In genomic region chr1:237507005-237507404, GRCh38 we compare ENCODE assay signal across 12 cellular contexts.
A peak's percentile ranks its signal among the peaks of the same experiment; 100 is the strongest.
DNase-seq lines count a peak whose midpoint lies in the region; ATAC-seq, FAIRE-seq and TF ChIP-seq lines count a peak whose summit lies in the region.
"Had no signal": no experiment of that assay in that cellular context is flagged by ENCODE, and none has a peak within 500 bp of the region (broad histone marks: within the 10 kb centered on the region; RNA-seq: fewer than 3 reads in every experiment).

No MANE protein-coding gene starts in this region.

- ATAC-seq in GM19395 (IDR thresholded peaks at IDR 0.05; ENCODE audit: unreplicated experiment) (peak; percentile 97), HG02870 (IDR thresholded peaks at IDR 0.05; ENCODE audit: unreplicated experiment) (peak; percentile 94), HG03565 (IDR thresholded peaks at IDR 0.05; ENCODE audit: unreplicated experiment) (peak; percentile 98)

- TF ChIP-seq POLR2A in erythroblast (IDR thresholded peaks at IDR 0.05; ENCODE audit: low read length) = no peak

- DNase-seq in GM18507 (ENCODE audit: extremely low spot score, insufficient read length, low read depth) (peak; percentile 4), erythroblast (lab: John Stamatoyannopoulos, UW) (no peak), GM19240 (ENCODE audit: insufficient read length, low spot score) (no peak), SHP77 treated with DMSO at 0.1 percent for 48 hours (lab: John Stamatoyannopoulos, UW) (no peak)
- no peak for DNase-seq in activated CD4-positive, alpha-beta T cell treated with anti-CD3 and anti-CD28 coated beads for 4 hours
- DNase-seq: DMS153, H9, MG63 had no signal

- peak; percentile 67 for FAIRE-seq in GM18507 (lab: Jason Lieb, UNC)
- FAIRE-seq: frontal cortex had no signal
